ENCODE assay signal across 11 cellular contexts in genomic region chr5:169629847-169630548, GRCh38. TPM values are rescaled to one million over a fixed set of nuclear protein-coding genes. Genes with fewer than 3 reads are reported as not detected.
DNase-seq lines count a peak whose midpoint lies in the region; FAIRE-seq and TF ChIP-seq lines count a peak whose summit lies in the region.
"Had no signal": no experiment of that assay in that cellular context is flagged by ENCODE, and none has a peak within 500 bp of the region (broad histone marks: within the 10 kb centered on the region; RNA-seq: fewer than 3 reads in every experiment).

No MANE protein-coding gene starts in this region.

- H3K36me3 ChIP-seq in ovary = no peaks in the 10 kb centered on the region

- H3K27ac ChIP-seq in substantia nigra (ENCODE audit: low read depth, low read length, poor library complexity, severe bottlenecking) = no peak overlapping the region
- no peak overlapping the region for H3K27ac ChIP-seq in ovary

- 72 to 79% (median 74%) methylated on average over 6 of the region's 6 CpGs for WGBS in ovary, 3 donors

- no peaks in the 10 kb centered on the region for H3K9me3 ChIP-seq in ovary

- intact Hi-C loops in ovary (cut with DNase I) = no loop called here

- no peaks in the 10 kb centered on the region for H3K4me1 ChIP-seq in ovary (ENCODE audit: insufficient read depth)

- DNase-seq in GM03348 (ENCODE audit: low spot score) (peak; percentile 67), HTR-8/SVneo (ENCODE audit: insufficient read length, low spot score) (peak; percentile 69), astrocyte of the hippocampus (ENCODE audit: low read depth, low spot score) (peak; percentile 83), myocyte (ENCODE audit: low read depth) (peak; percentile 76), SK-N-DZ (ENCODE audit: low spot score) (no peak), substantia nigra (lab: John Stamatoyannopoulos, UW) (no peak), ovary (no peak), COR-L47 (lab: John Stamatoyannopoulos, UW) (no peak)
- DNase-seq: NCI-H69, right cardiac atrium had no signal

- no peak for TF ChIP-seq CTCF in ovary (IDR thresholded peaks at IDR 0.05)

- TF ChIP-seq EP300 in ovary (IDR thresholded peaks at IDR 0.05) = no peak

- TF ChIP-seq POLR2A in ovary (IDR thresholded peaks at IDR 0.05) = no peak

- FAIRE-seq in HTR-8/SVneo (lab: Jason Lieb, UNC) = peak; percentile 62

- no peak overlapping the region for H3K4me3 ChIP-seq in ovary
- H3K4me3 ChIP-seq: lung had no signal

- H3K27me3 ChIP-seq in ovary = no peaks in the 10 kb centered on the region

RNA-seq across cellular contexts. Expression of gene DOCK2, which starts 7.1 kb away (rescaled TPM):
- total RNA-seq in myocyte (0.08 TPM in 1 of 2 replicates, not detected in the other), ovary (10 to 100 TPM in 1 of 7 donors, 1 to 10 TPM in 6; 4.2 to 10.2 (median 5.4) TPM)
- polyA plus RNA-seq in myocyte (2012) = 0.55 TPM
- 0.16 and 0.22 TPM in 2 replicates for polyA plus RNA-seq in SK-N-DZ (2014; cell fraction: cytosol; rRNA removed)
- polyA plus RNA-seq in SK-N-DZ (2014; cell fraction: nucleus; rRNA removed) = 0.05 TPM in 1 of 2 replicates, not detected in the other
- 1 to 10 TPM; 1.3 to 8.1 TPM for polyA plus RNA-seq in ovary

RNA-seq across cellular contexts. Expression of gene SPDL1, which starts 46.4 kb away (rescaled TPM):
- 12.2 and 13.6 TPM in 2 replicates for total RNA-seq in myocyte
- polyA plus RNA-seq in myocyte (2012) = 7.0 TPM
- polyA plus RNA-seq in SK-N-DZ (2014; cell fraction: cytosol; rRNA removed) = 75.2 and 93.0 TPM in 2 replicates
- 94.4 and 115 TPM in 2 replicates for polyA plus RNA-seq in SK-N-DZ (2014; cell fraction: nucleus; rRNA removed)
- 10 to 100 TPM in 1 of 7 donors, 1 to 10 TPM in 6; 4.1 to 10.4 (median 7.2) TPM for total RNA-seq in ovary
- 1 to 10 TPM; 6.6 to 7.5 TPM for polyA plus RNA-seq in ovary

Comparison
In these comparisons a context has a peak if more than half of its experiments do, and no peak if none do; other contexts are left out.
1. DNase-seq: peak in GM03348 (single experiment), HTR-8/SVneo (single experiment), astrocyte of the hippocampus (single experiment) and myocyte (single experiment); none in SK-N-DZ (single experiment), substantia nigra (0 of 49), ovary (0 of 5) and COR-L47 (single experiment).